Comparison of ENCODE assay signal across 21 cellular contexts in the genomic region with DNA sequence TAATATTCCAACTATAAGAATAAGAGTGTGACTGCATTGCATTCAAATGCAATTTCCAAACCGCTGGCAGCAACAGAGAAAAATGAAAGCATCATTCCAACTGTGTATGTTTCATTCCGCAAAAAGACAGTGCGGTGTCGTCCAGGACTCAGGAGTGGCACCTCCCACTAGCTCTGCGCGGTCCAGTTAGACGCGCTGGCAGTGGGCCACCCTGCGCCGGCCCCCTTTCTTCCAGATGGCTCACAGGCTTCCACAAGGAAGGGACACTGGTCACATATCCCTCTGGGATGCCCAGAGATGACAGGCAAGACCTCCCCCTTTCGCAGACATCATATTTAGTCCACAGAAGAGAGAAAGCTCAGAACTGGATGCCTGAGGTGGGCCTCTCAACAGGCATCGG. TPM values are rescaled to one million over a fixed set of nuclear protein-coding genes. Genes with fewer than 3 reads are reported as not detected.
"Had no signal": no experiment of that assay in that cellular context is flagged by ENCODE, and none has a peak within 500 bp of the region (broad histone marks: within the 10 kb centered on the region; RNA-seq: fewer than 3 reads in every experiment).

No MANE protein-coding gene starts in this region.

- H3K27me3 Mint-ChIP-seq: naive thymus-derived CD4-positive, alpha-beta T cell; progenitor cell of endocrine pancreas had no signal

- H3K4me3 ChIP-seq: heart left ventricle, left lung, ovary, suprapubic skin, thyroid gland, upper lobe of left lung, vagina had no signal

- ATAC-seq: esophagus mucosa; heart left ventricle; left lung; naive thymus-derived CD4-positive, alpha-beta T cell; right cardiac atrium; stimulated activated effector memory CD8-positive, alpha-beta T cell treated with anti-CD3 and anti-CD28 coated beads, Interleukin-12 subunit alpha, Interleukin-12 subunit beta, amount 100 ng/mL, for 72 hours; stimulated activated naive CD8-positive, alpha-beta T cell treated with anti-CD3 and anti-CD28 coated beads, Interleukin-15, Interleukin-2, amounts not matched to agents 100 U/mL and 50 U/mL, for 24 hours had no signal

- DNase-seq: effector memory CD4-positive, alpha-beta T cell; heart left ventricle; hypothalamus; mesendoderm; naive thymus-derived CD4-positive, alpha-beta T cell; small intestine; stimulated activated CD4-positive, alpha-beta T cell treated with anti-CD3 and anti-CD28 coated beads, Interleukin-2, amount 100 ng/mL, for 48 hours; stimulated activated CD8-positive, alpha-beta memory T cell treated with anti-CD3 and anti-CD28 coated beads, Interleukin-4, amount 100 ng/mL, for 48 hours; stimulated activated naive CD8-positive, alpha-beta T cell treated with anti-CD3 and anti-CD28 coated beads, Interleukin-15, Interleukin-2, amounts not matched to agents 100 U/mL and 50 U/mL, for 24 hours; thyroid gland had no signal

- H3K27ac ChIP-seq: heart left ventricle, left lung, ovary, suprapubic skin, thyroid gland, upper lobe of left lung, vagina had no signal

- H3K4me3 Mint-ChIP-seq: naive thymus-derived CD4-positive, alpha-beta T cell; neural crest cell; stimulated activated effector memory CD8-positive, alpha-beta T cell treated with anti-CD3 and anti-CD28 coated beads, Interleukin-12 subunit alpha, Interleukin-12 subunit beta, amount 100 ng/mL, for 72 hours had no signal

- H3K27me3 ChIP-seq: heart left ventricle, left lung, ovary, suprapubic skin, thyroid gland, upper lobe of left lung, vagina had no signal

- H3K4me1 Mint-ChIP-seq: neural crest cell; stimulated activated effector memory CD8-positive, alpha-beta T cell treated with anti-CD3 and anti-CD28 coated beads, Interleukin-12 subunit alpha, Interleukin-12 subunit beta, amount 100 ng/mL, for 72 hours had no signal

- H3K27ac Mint-ChIP-seq: progenitor cell of endocrine pancreas; stimulated activated effector memory CD8-positive, alpha-beta T cell treated with anti-CD3 and anti-CD28 coated beads, Interleukin-12 subunit alpha, Interleukin-12 subunit beta, amount 100 ng/mL, for 72 hours had no signal

- H3K4me1 ChIP-seq: heart left ventricle, left lung, suprapubic skin, thyroid gland, upper lobe of left lung, vagina had no signal

- H3K9me3 ChIP-seq: heart left ventricle, left lung, ovary, suprapubic skin, thyroid gland, upper lobe of left lung, vagina had no signal

- H3K9me3 Mint-ChIP-seq: naive thymus-derived CD4-positive, alpha-beta T cell; neural crest cell; stimulated activated effector memory CD8-positive, alpha-beta T cell treated with anti-CD3 and anti-CD28 coated beads, Interleukin-12 subunit alpha, Interleukin-12 subunit beta, amount 100 ng/mL, for 72 hours had no signal

- H3K36me3 ChIP-seq: ovary had no signal

RNA-seq across cellular contexts. Expression of gene TP73, which starts 14.3 kb away (rescaled TPM):
- total RNA-seq: fibroblast of lung had no signal
- polyA plus RNA-seq: fibroblast of lung had no signal
